In the genomic region with DNA sequence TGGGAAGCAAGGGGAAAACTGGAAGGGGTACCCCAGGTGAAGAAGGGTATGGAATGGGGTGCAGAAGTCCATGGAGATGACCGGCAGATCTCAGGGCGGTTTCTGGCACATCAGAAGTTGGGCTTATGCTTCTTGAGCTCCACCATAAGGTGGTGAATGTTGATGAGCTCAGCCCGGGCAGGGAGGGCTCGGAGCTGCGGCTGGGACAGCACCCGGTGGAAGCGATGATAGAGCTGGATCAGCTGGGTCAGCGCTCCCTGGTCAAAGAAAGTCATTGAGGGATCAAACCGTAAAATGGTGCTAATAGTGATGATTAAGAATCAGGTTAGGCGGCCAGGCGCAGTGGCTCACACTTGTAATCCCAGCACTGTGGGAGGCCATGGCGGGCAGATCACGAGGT, we compare ENCODE assay signal across 1 cellular context.
TF ChIP-seq lines count a peak whose summit lies in the region.

No MANE protein-coding gene starts in this region.

TF ChIP-seq in HCT116, 20 proteins besides CTCF, POLR2A, EP300 and RAD21 (continued from another document):
- TF ChIP-seq SRF (IDR thresholded peaks at IDR 0.05; ENCODE audit: low read depth) (no peak), JUND (IDR thresholded peaks at IDR 0.05) (no peak)
